8 cellular contexts compared by ENCODE assay signal in the genomic region with DNA sequence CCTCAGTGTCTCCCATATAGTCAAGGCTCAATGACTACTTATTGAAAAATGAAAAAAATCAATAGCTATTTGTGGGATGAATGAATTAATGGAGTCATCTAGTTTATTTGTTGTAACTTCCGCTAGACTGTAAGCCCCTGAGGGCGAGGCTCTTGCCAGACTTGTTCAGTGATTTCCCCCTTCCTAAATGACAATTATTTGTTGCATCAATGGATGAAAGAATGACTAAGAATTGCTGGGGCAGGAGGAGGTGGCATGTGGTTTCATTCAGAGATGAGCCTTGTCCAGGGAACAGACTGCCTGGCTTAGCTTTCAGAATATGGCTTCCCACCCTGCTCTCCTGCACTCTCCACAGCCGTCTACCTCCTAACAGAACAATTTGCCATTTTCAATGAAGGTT. TPM values are rescaled to one million over a fixed set of nuclear protein-coding genes. Genes with fewer than 3 reads are reported as not detected.
DNase-seq lines count a peak whose midpoint lies in the region; ATAC-seq and TF ChIP-seq lines count a peak whose summit lies in the region.

No MANE protein-coding gene starts in this region.

- ATAC-seq in activated naive CD8-positive, alpha-beta T cell treated with anti-CD3 and anti-CD28 coated beads, Interleukin-2, amount 50 U/mL, for 24 hours: no peak
- no peak for ATAC-seq in activated CD4-positive, CD25-positive, alpha-beta regulatory T cell treated with anti-CD3 and anti-CD28 coated beads, Interleukin-2, amount 50 U/mL, for 24 hours

- H3K9ac ChIP-seq in Karpas-422 (ENCODE audit: low read length): peak overlapping the region; percentile 94

- CTCF ChIA-PET in CD8-positive, alpha-beta memory T cell (lab: Charles Lee): interaction anchor here (0.9 to 4.1 kb wide), 4 partner anchors 11 to 159 kb away, joined by 3 to 24 read pairs (median 4); a partner anchor contains a TSS

- H3K27me3 Mint-ChIP-seq in CD8-positive, alpha-beta memory T cell: no peaks in the 10 kb centered on the region
- no peaks in the 10 kb centered on the region for H3K27me3 Mint-ChIP-seq in activated naive CD8-positive, alpha-beta T cell treated with anti-CD3 and anti-CD28 coated beads, Interleukin-2, amount 50 U/mL, for 24 hours
- H3K27me3 Mint-ChIP-seq in neural crest cell (ENCODE audit: low read depth): no peaks in the 10 kb centered on the region

- H3K4me3 ChIP-seq in CD8-positive, alpha-beta memory T cell (ENCODE audit: low read length): peak overlapping the region; percentile 76
- peak overlapping the region; percentile 78 for H3K4me3 ChIP-seq in Karpas-422 (ENCODE audit: low read length)

- H3K4me3 Mint-ChIP-seq in CD8-positive, alpha-beta memory T cell: peak overlapping the region; percentile 83 to 95 (median 92)
- H3K4me3 Mint-ChIP-seq in activated naive CD8-positive, alpha-beta T cell treated with anti-CD3 and anti-CD28 coated beads, Interleukin-2, amount 50 U/mL, for 24 hours: peak overlapping the region; percentile 71
- peak overlapping the region; percentile 65 for H3K4me3 Mint-ChIP-seq in neural crest cell

- peak overlapping the region; percentile 74; the same call in 1 of the 2 replicates for H2AFZ ChIP-seq in Karpas-422 (ENCODE audit: low read length)

- H3K4me2 ChIP-seq in Karpas-422 (ENCODE audit: low read depth, low read length, poor library complexity, severe bottlenecking): peak overlapping the region; percentile 98

- peaks cover 41 to 57% (median 56%) of the 10 kb centered on the region in 3 donors for H3K4me1 Mint-ChIP-seq in CD8-positive, alpha-beta memory T cell
- peaks cover 65% of the 10 kb centered on the region for H3K4me1 Mint-ChIP-seq in activated naive CD8-positive, alpha-beta T cell treated with anti-CD3 and anti-CD28 coated beads, Interleukin-2, amount 50 U/mL, for 24 hours
- H3K4me1 Mint-ChIP-seq in neural crest cell: peaks cover 36% of the 10 kb centered on the region

- H3K9me2 ChIP-seq in Karpas-422 (replicated peaks; ENCODE audit: insufficient read depth, low read length): no peaks in the 10 kb centered on the region

- in situ Hi-C loops in GM13976 (cut with MboI; ENCODE audit: low sequenced_read_pairs, unreplicated experiment): no loop called here

- H3K27ac ChIP-seq in CD8-positive, alpha-beta memory T cell (ENCODE audit: low read depth, low read length): peak overlapping the region; percentile 89
- no peak overlapping the region for H3K27ac ChIP-seq in Karpas-422 (ENCODE audit: low read length)

- peaks cover 39% of the 10 kb centered on the region for H3K79me2 ChIP-seq in Karpas-422 (ENCODE audit: low read length)

- peaks cover 0 to 22% (median 2%) of the 10 kb centered on the region in 3 donors for H3K36me3 Mint-ChIP-seq in CD8-positive, alpha-beta memory T cell
- H3K36me3 Mint-ChIP-seq in activated naive CD8-positive, alpha-beta T cell treated with anti-CD3 and anti-CD28 coated beads, Interleukin-2, amount 50 U/mL, for 24 hours (ENCODE audit: low read depth): peaks cover 25% of the 10 kb centered on the region
- H3K36me3 Mint-ChIP-seq in neural crest cell (ENCODE audit: low read depth): peaks cover 9% of the 10 kb centered on the region

- H4K20me1 ChIP-seq in Karpas-422 (ENCODE audit: insufficient read depth, low read depth, low read length): peaks cover 21% of the 10 kb centered on the region

- H3K9me3 ChIP-seq in CD8-positive, alpha-beta memory T cell (ENCODE audit: low read length): no peaks in the 10 kb centered on the region
- no peaks in the 10 kb centered on the region for H3K9me3 ChIP-seq in Karpas-422 (ENCODE audit: low read length)

- H3K27me3 ChIP-seq in CD8-positive, alpha-beta memory T cell (ENCODE audit: insufficient read depth, low read length, poor library complexity, severe bottlenecking): no peaks in the 10 kb centered on the region
- H3K27me3 ChIP-seq in Karpas-422 (ENCODE audit: low read length): no peaks in the 10 kb centered on the region

- TF ChIP-seq CTCF in neural crest cell (conservative IDR thresholded peaks at IDR 0.05): no peak
- no peak for TF ChIP-seq CTCF in GM13976 (IDR thresholded peaks at IDR 0.05; ENCODE audit: borderline replicate concordance, control extremely low read depth, extremely low read depth, insufficient read depth, missing control alignments)

- DNase-seq in CD8-positive, alpha-beta memory T cell: no peak
- DNase-seq in Karpas-422 (no peak), neural crest cell (ENCODE audit: low read depth, low spot score) (no peak), NCI-H2081 (lab: John Stamatoyannopoulos, UW) (no peak), GM13976 (ENCODE audit: low spot score) (no peak), NCI-H1436 (lab: John Stamatoyannopoulos, UW) (no peak)
- DNase-seq in activated naive CD8-positive, alpha-beta T cell treated with anti-CD3 and anti-CD28 coated beads, Interleukin-2, amount 50 U/mL, for 24 hours: peak; percentile 20

- peaks cover 42% of the 10 kb centered on the region for H3K4me1 ChIP-seq in CD8-positive, alpha-beta memory T cell (ENCODE audit: insufficient read depth, low read length)
- peaks cover 44% of the 10 kb centered on the region for H3K4me1 ChIP-seq in Karpas-422 (ENCODE audit: low read length)

- H3K36me3 ChIP-seq in CD8-positive, alpha-beta memory T cell (ENCODE audit: insufficient read depth, low read length): no peaks in the 10 kb centered on the region
- peaks cover 8% of the 10 kb centered on the region; the same call in 1 of the 2 replicates for H3K36me3 ChIP-seq in Karpas-422 (ENCODE audit: insufficient read depth, low read length)

- peak overlapping the region; percentile 79 to 98 (median 96) for H3K27ac Mint-ChIP-seq in CD8-positive, alpha-beta memory T cell
- peak overlapping the region; percentile 84 for H3K27ac Mint-ChIP-seq in activated naive CD8-positive, alpha-beta T cell treated with anti-CD3 and anti-CD28 coated beads, Interleukin-2, amount 50 U/mL, for 24 hours
- no peak overlapping the region for H3K27ac Mint-ChIP-seq in neural crest cell (ENCODE audit: unreplicated experiment)

- POLR2A ChIA-PET in CD8-positive, alpha-beta memory T cell (lab: Charles Lee): interaction anchor here (0.7 to 3.9 kb wide), 5 partner anchors 11 to 155 kb away, joined by 3 to 35 read pairs (median 3); a partner anchor contains a TSS

- no peaks in the 10 kb centered on the region for H3K9me3 Mint-ChIP-seq in CD8-positive, alpha-beta memory T cell
- H3K9me3 Mint-ChIP-seq in activated naive CD8-positive, alpha-beta T cell treated with anti-CD3 and anti-CD28 coated beads, Interleukin-2, amount 50 U/mL, for 24 hours: no peaks in the 10 kb centered on the region
- H3K9me3 Mint-ChIP-seq in neural crest cell: no peaks in the 10 kb centered on the region

RNA-seq across cellular contexts. Expression of a gene that starts 1.1 kb away (rescaled TPM):
- 100 to 1,000 TPM; 127 to 141 TPM for total RNA-seq in CD8-positive, alpha-beta memory T cell
- polyA plus RNA-seq in CD8-positive, alpha-beta memory T cell: 33.8 TPM
- total RNA-seq in Karpas-422 (2014; rRNA removed; shearing (Covaris generic); ENCODE audit: low replicate concordance): 104 and 271 TPM in 2 replicates
- total RNA-seq in neural crest cell: 45.3 and 53.6 TPM in 2 replicates

RNA-seq across cellular contexts. Expression of a gene that starts 11.6 kb away (rescaled TPM):
- total RNA-seq in CD8-positive, alpha-beta memory T cell: 100 to 1,000 TPM in 1 of 2 experiments, 10 to 100 TPM in 1; 98.1 to 102 TPM
- polyA plus RNA-seq in CD8-positive, alpha-beta memory T cell: 95.0 TPM
- total RNA-seq in Karpas-422 (2014; rRNA removed; shearing (Covaris generic); ENCODE audit: low replicate concordance): 47.0 and 78.9 TPM in 2 replicates
- total RNA-seq in neural crest cell: 66.0 and 74.9 TPM in 2 replicates

RNA-seq across cellular contexts. Expression of a gene that starts 24.5 kb away (rescaled TPM):
- not detected for total RNA-seq in CD8-positive, alpha-beta memory T cell
- 0.10 TPM for polyA plus RNA-seq in CD8-positive, alpha-beta memory T cell
- total RNA-seq in Karpas-422 (2014; rRNA removed; shearing (Covaris generic); ENCODE audit: low replicate concordance): not detected in 2 replicates
- total RNA-seq in neural crest cell: not detected in 2 replicates

RNA-seq across cellular contexts. Expression of a gene that starts 36.6 kb away (rescaled TPM):
- total RNA-seq in CD8-positive, alpha-beta memory T cell: 10 to 100 TPM; 35.3 to 36.0 TPM
- polyA plus RNA-seq in CD8-positive, alpha-beta memory T cell: 1.5 TPM
- total RNA-seq in Karpas-422 (2014; rRNA removed; shearing (Covaris generic); ENCODE audit: low replicate concordance): 111 and 215 TPM in 2 replicates
- total RNA-seq in neural crest cell: 22.7 and 23.6 TPM in 2 replicates
